18 cellular contexts compared by ENCODE assay signal in genomic region chr1:187878883-187879282, GRCh38.
"Had no signal": no experiment of that assay in that cellular context is flagged by ENCODE, and none has a peak within 500 bp of the region (broad histone marks: within the 10 kb centered on the region; RNA-seq: fewer than 3 reads in every experiment).

No MANE protein-coding gene starts in this region.

- H3K36me3 ChIP-seq: cardiac muscle cell, heart right ventricle, right lobe of liver, tibial artery had no signal

- H3K27ac ChIP-seq: body of pancreas, cardiac muscle cell, epithelial cell of prostate, heart right ventricle, right lobe of liver, skin epidermis, tibial artery had no signal

- H3K27me3 ChIP-seq: body of pancreas, cardiac muscle cell, heart right ventricle, right lobe of liver, tibial artery had no signal

- H3K4me1 ChIP-seq: body of pancreas, heart right ventricle, right lobe of liver, tibial artery had no signal

- H3K9me3 ChIP-seq: body of pancreas, right lobe of liver, tibial artery had no signal

- H3K4me3 ChIP-seq: body of pancreas, cardiac muscle cell, heart right ventricle, right lobe of liver, skin epidermis, tibial artery had no signal

- DNase-seq: activated CD4-positive, alpha-beta T cell treated with anti-CD3 and anti-CD28 coated beads for 1 hour; activated CD4-positive, alpha-beta T cell treated with anti-CD3 and anti-CD28 coated beads, Interleukin-2, amount 50 U/mL, for 1 hour; activated CD8-positive, alpha-beta T cell treated with anti-CD3 and anti-CD28 coated beads, Interleukin-2, amount 10 ng/mL, durations not matched to agents 7 days and 5 days; activated gamma-delta T cell; anterior cingulate cortex; body of pancreas; cortex of kidney; heart right ventricle; islet precursor cell; left cardiac atrium; midbrain; right lobe of liver; stimulated activated CD4-positive, alpha-beta T cell treated with anti-CD3 and anti-CD28 coated beads, Interleukin-1b, Interleukin-23, amount 100 ng/mL, for 48 hours; stimulated activated naive CD8-positive, alpha-beta T cell treated with anti-CD3 and anti-CD28 coated beads, Interleukin-15, amount 100 ng/mL, for 72 hours; tibial artery had no signal
